Comparison of ENCODE assay signal across 30 cellular contexts in the genomic region with DNA sequence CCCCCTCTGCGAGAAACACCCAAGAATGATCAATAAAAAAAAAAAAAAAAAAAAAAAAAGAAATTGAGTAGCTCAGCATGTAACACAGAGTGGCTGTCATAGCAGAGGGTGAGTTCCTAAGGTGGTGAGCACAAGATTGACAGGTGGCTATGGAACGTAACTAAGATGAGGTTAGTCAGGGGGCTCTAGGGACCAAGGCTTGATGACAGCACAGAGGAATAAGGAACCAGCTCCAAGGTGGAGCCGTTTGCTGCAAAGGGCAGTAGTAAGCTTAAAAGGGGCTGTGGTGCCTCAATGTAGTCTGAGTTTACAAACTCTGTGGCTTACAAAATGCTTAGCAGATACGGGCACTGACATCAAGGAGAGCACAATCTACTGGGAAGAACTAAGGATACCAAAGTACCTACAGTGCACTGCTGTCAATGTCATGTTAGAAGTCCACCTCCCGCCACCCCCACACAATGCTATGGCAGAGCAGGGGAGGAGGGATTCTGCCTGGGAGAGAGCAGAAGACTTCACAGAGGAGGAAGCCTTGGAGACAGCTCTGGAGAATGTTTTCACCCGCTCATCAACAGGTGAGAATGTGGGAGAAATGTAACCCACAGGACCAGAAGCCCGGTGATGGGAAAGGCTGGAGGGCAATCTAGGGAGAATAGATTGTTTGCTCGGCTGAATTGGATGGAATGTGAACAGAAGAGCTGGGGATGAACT. TPM values are rescaled to one million over a fixed set of nuclear protein-coding genes. Genes with fewer than 3 reads are reported as not detected.
"Had no signal": no experiment of that assay in that cellular context is flagged by ENCODE, and none has a peak within 500 bp of the region (broad histone marks: within the 10 kb centered on the region; RNA-seq: fewer than 3 reads in every experiment).

No MANE protein-coding gene starts in this region.

- H3K27ac Mint-ChIP-seq: activated naive CD4-positive, alpha-beta T cell treated with anti-CD3 and anti-CD28 coated beads, Interleukin-2, amount 10 ng/mL, durations not matched to agents 7 days and 5 days; dendritic cell treated with granulocyte-macrophage colony-stimulating factor and Interleukin-4, amounts not matched to agents 40 ng/mL and 50 ng/mL, for 4 days; nephron; T-helper 2 cell treated with Interferon-gamma antibody and Interleukin-4, amounts not matched to agents 5 μg/mL and 100 μg/mL, for 36 hours had no signal

- H3K4me1 Mint-ChIP-seq: activated naive CD4-positive, alpha-beta T cell treated with anti-CD3 and anti-CD28 coated beads, Interleukin-2, amount 10 ng/mL, durations not matched to agents 7 days and 5 days; central memory CD8-positive, alpha-beta T cell; nephron had no signal

- H3K9me3 ChIP-seq: gastrocnemius medialis, neutrophil, right lobe of liver, suprapubic skin, tibial artery had no signal

- DNase-seq: activated CD4-positive, alpha-beta T cell treated with anti-CD3 and anti-CD28 coated beads for 4 hours; activated CD4-positive, alpha-beta T cell treated with anti-CD3 and anti-CD28 coated beads, Interleukin-2, amount 50 U/mL, for 4 hours; activated effector memory CD4-positive, alpha-beta T cell treated with anti-CD3 and anti-CD28 coated beads, Interleukin-2, amount 50 U/mL, for 16 hours; activated naive CD4-positive, alpha-beta T cell treated with anti-CD3 and anti-CD28 coated beads, Interleukin-2, amount 10 ng/mL, durations not matched to agents 7 days and 5 days; amniotic stem cell; brain microvascular endothelial cell; effector CD4-positive, alpha-beta T cell; gastrocnemius medialis; glutamatergic neuron; left cardiac atrium; left ventricle myocardium superior; right lobe of liver; stimulated activated CD4-positive, alpha-beta T cell treated with anti-CD3 and anti-CD28 coated beads, Interleukin-12 subunit alpha, Interleukin-12 subunit beta, amount 100 ng/mL, for 4 hours; stimulated activated CD4-positive, alpha-beta T cell treated with anti-CD3 and anti-CD28 coated beads, Interleukin-4, amount 100 ng/mL, for 1 hour; stimulated activated naive CD4-positive, alpha-beta T cell; T-helper 1 cell; tibial artery had no signal

- H3K27ac ChIP-seq: brain microvascular endothelial cell, epithelial cell of prostate, gastrocnemius medialis, neutrophil, right lobe of liver, skin epidermis, suprapubic skin, tibial artery had no signal

- H3K9me3 Mint-ChIP-seq: activated naive CD4-positive, alpha-beta T cell treated with anti-CD3 and anti-CD28 coated beads, Interleukin-2, amount 10 ng/mL, durations not matched to agents 7 days and 5 days; central memory CD8-positive, alpha-beta T cell; dendritic cell treated with granulocyte-macrophage colony-stimulating factor and Interleukin-4, amounts not matched to agents 40 ng/mL and 50 ng/mL, for 4 days; nephron; T-helper 2 cell treated with Interferon-gamma antibody and Interleukin-4, amounts not matched to agents 5 μg/mL and 100 μg/mL, for 36 hours had no signal

- H3K4me1 ChIP-seq: right lobe of liver, tibial artery had no signal

- H3K36me3 ChIP-seq: brain microvascular endothelial cell, gastrocnemius medialis, right lobe of liver, suprapubic skin, tibial artery had no signal

- H3K4me3 ChIP-seq: gastrocnemius medialis, right lobe of liver, skin epidermis, suprapubic skin, tibial artery had no signal

- ATAC-seq: gastrocnemius medialis, left cardiac atrium, left ventricle myocardium superior, right lobe of liver had no signal

- H3K4me3 Mint-ChIP-seq: activated naive CD4-positive, alpha-beta T cell treated with anti-CD3 and anti-CD28 coated beads, Interleukin-2, amount 10 ng/mL, durations not matched to agents 7 days and 5 days; central memory CD8-positive, alpha-beta T cell; dendritic cell treated with granulocyte-macrophage colony-stimulating factor and Interleukin-4, amounts not matched to agents 40 ng/mL and 50 ng/mL, for 4 days; nephron; T-helper 2 cell treated with Interferon-gamma antibody and Interleukin-4, amounts not matched to agents 5 μg/mL and 100 μg/mL, for 36 hours had no signal

- H3K27me3 ChIP-seq: brain microvascular endothelial cell, gastrocnemius medialis, neutrophil, right lobe of liver, suprapubic skin, tibial artery had no signal

- H3K27me3 Mint-ChIP-seq: activated naive CD4-positive, alpha-beta T cell treated with anti-CD3 and anti-CD28 coated beads, Interleukin-2, amount 10 ng/mL, durations not matched to agents 7 days and 5 days; central memory CD8-positive, alpha-beta T cell; dendritic cell treated with granulocyte-macrophage colony-stimulating factor and Interleukin-4, amounts not matched to agents 40 ng/mL and 50 ng/mL, for 4 days had no signal

RNA-seq across cellular contexts. Expression of gene TTC24, which starts 20.3 kb away (rescaled TPM):
- total RNA-seq: astrocyte, left cardiac atrium, left ventricle myocardium superior, lung microvascular endothelial cell, osteocyte, posterior vena cava, suprapubic skin, ureter had no signal
